31 cellular contexts compared by ENCODE assay signal in the genomic region with DNA sequence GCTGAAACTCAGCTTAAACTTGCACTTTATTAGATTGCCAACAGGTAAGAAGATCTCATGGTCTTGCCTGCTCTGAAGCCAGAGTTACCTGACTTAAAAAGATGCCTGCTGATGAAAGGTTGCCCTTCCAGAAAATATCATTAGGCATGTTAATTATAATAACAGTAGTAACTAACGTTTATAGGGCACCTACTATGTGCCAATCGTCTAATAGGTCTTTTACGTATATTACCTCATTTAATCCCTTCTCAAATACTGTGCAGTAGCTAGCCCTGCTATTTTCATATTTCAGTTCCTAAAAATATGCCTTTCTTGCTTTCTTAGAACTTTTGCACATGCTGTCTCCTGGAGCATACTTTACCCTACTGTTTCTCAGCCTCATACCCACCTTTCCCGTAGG.
"Had no signal": no experiment of that assay in that cellular context is flagged by ENCODE, and none has a peak within 500 bp of the region (broad histone marks: within the 10 kb centered on the region; RNA-seq: fewer than 3 reads in every experiment).

No MANE protein-coding gene starts in this region.

- H3K4me3 Mint-ChIP-seq: naive thymus-derived CD4-positive, alpha-beta T cell; nephron; neural progenitor cell; stimulated activated memory B cell treated with anti-CD40 and anti-IgM and Interleukin-4, amounts not matched to agents 10 μg/mL and 1 μg/mL and 100 μg/mL, for 72 hours; stimulated activated naive CD8-positive, alpha-beta T cell treated with anti-CD3 and anti-CD28 coated beads, Interleukin-15, amount 100 ng/mL, for 72 hours; type B pancreatic cell had no signal

- ATAC-seq: naive thymus-derived CD4-positive, alpha-beta T cell; psoas muscle; right cardiac atrium; sciatic nerve; stimulated activated memory B cell treated with anti-CD40 and anti-IgM and Interleukin-4, amounts not matched to agents 10 μg/mL and 1 μg/mL and 100 μg/mL, for 72 hours; stimulated activated naive CD8-positive, alpha-beta T cell treated with anti-CD3 and anti-CD28 coated beads, Interleukin-15, amount 100 ng/mL, for 72 hours; stimulated activated naive CD8-positive, alpha-beta T cell treated with anti-CD3 and anti-CD28 coated beads, Interleukin-15, Interleukin-2, amounts not matched to agents 100 U/mL and 50 U/mL, for 24 hours; upper lobe of right lung had no signal

- H3K27ac Mint-ChIP-seq: nephron; neural progenitor cell; progenitor cell of endocrine pancreas; stimulated activated memory B cell treated with anti-CD40 and anti-IgM and Interleukin-4, amounts not matched to agents 10 μg/mL and 1 μg/mL and 100 μg/mL, for 72 hours; stimulated activated naive CD8-positive, alpha-beta T cell treated with anti-CD3 and anti-CD28 coated beads, Interleukin-15, amount 100 ng/mL, for 72 hours; type B pancreatic cell had no signal

- H3K27me3 Mint-ChIP-seq: naive thymus-derived CD4-positive, alpha-beta T cell; progenitor cell of endocrine pancreas; stimulated activated memory B cell treated with anti-CD40 and anti-IgM and Interleukin-4, amounts not matched to agents 10 μg/mL and 1 μg/mL and 100 μg/mL, for 72 hours; stimulated activated naive CD8-positive, alpha-beta T cell treated with anti-CD3 and anti-CD28 coated beads, Interleukin-15, amount 100 ng/mL, for 72 hours; type B pancreatic cell had no signal

- H3K27ac ChIP-seq: neural progenitor cell, ovary, parathyroid adenoma, psoas muscle, skin epidermis, spleen, suprapubic skin, testis, tibial artery, transverse colon, upper lobe of right lung, uterus had no signal

- DNase-seq: naive thymus-derived CD4-positive, alpha-beta T cell; occipital lobe; ovary; posterior cingulate gyrus; psoas muscle; right cardiac atrium; spleen; stimulated activated CD4-positive, alpha-beta T cell treated with anti-CD3 and anti-CD28 coated beads, Interleukin-12 subunit alpha, Interleukin-12 subunit beta, amount 100 ng/mL, for 4 hours; stimulated activated CD4-positive, alpha-beta T cell treated with anti-CD3 and anti-CD28 coated beads, Interleukin-1b, Interleukin-23, amount 100 ng/mL, for 48 hours; stimulated activated CD4-positive, alpha-beta T cell treated with anti-CD3 and anti-CD28 coated beads, Interleukin-4, amount 100 ng/mL, for 1 hour; stimulated activated CD4-positive, alpha-beta T cell treated with anti-CD3 and anti-CD28 coated beads, Interleukin-4, amount 100 ng/mL, for 4 hours; stimulated activated CD8-positive, alpha-beta memory T cell treated with anti-CD3 and anti-CD28 coated beads, Interleukin-4, amount 100 ng/mL, for 48 hours; stimulated activated naive CD4-positive, alpha-beta T cell; stimulated activated naive CD8-positive, alpha-beta T cell treated with anti-CD3 and anti-CD28 coated beads, Interleukin-15, amount 100 ng/mL, for 72 hours; stimulated activated naive CD8-positive, alpha-beta T cell treated with anti-CD3 and anti-CD28 coated beads, Interleukin-15, Interleukin-2, amounts not matched to agents 100 U/mL and 50 U/mL, for 24 hours; substantia nigra; testis; tibial artery; transverse colon; upper lobe of right lung; uterus had no signal

- H3K27me3 ChIP-seq: neural progenitor cell, ovary, spleen, suprapubic skin, testis, tibial artery, transverse colon, upper lobe of right lung, uterus had no signal

- H3K4me3 ChIP-seq: neural progenitor cell, ovary, psoas muscle, skin epidermis, smooth muscle cell, spleen, suprapubic skin, testis, tibial artery, transverse colon, upper lobe of right lung, uterus had no signal

- H3K9me3 ChIP-seq: ovary, psoas muscle, spleen, suprapubic skin, testis, tibial artery, transverse colon, upper lobe of right lung, uterus had no signal

- H3K9me3 Mint-ChIP-seq: naive thymus-derived CD4-positive, alpha-beta T cell; neural progenitor cell; stimulated activated memory B cell treated with anti-CD40 and anti-IgM and Interleukin-4, amounts not matched to agents 10 μg/mL and 1 μg/mL and 100 μg/mL, for 72 hours; stimulated activated naive CD8-positive, alpha-beta T cell treated with anti-CD3 and anti-CD28 coated beads, Interleukin-15, amount 100 ng/mL, for 72 hours; type B pancreatic cell had no signal

- H3K4me1 ChIP-seq: parathyroid adenoma, psoas muscle, testis, upper lobe of right lung, uterus had no signal

- H3K36me3 ChIP-seq: ovary, uterus had no signal
